In the genomic region with DNA sequence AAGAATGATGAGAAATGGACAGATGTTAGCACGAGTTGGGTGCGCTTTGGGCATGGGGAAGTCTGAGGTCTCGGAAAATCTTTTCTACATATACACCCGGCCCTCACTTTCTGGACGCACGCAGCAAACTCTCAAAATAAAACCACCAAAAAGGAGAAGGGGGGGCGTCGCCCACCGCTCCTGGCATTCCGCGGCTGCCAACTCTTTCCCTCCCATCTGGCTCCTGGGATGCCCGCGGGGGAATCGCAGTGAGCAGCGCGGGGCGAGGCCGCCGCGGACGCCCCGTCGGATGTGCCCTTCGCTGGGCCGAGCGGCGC, we compare ENCODE assay signal across 8 cellular contexts. TPM values are rescaled to one million over a fixed set of nuclear protein-coding genes. Genes with fewer than 3 reads are reported as not detected.
DNase-seq lines count a peak whose midpoint lies in the region; ATAC-seq lines count a peak whose summit lies in the region.

No MANE protein-coding gene starts in this region.

- H3K4me1 ChIP-seq in mucosa of rectum (ENCODE audit: control insufficient read depth in 2 of 2, insufficient read depth in 2 of 2, low read length in 2 of 2), result peaks cover 7 to 13% of the 10 kb centered on the region in 2 donors
- H3K4me1 ChIP-seq in aorta (ENCODE audit: control insufficient read depth in 1 of 2, insufficient read depth in 2 of 2, low read length in 2 of 2), result peaks cover 0 to 4% of the 10 kb centered on the region in 2 donors

- 1% methylated on average over 25 to 27 of the region's 27 CpGs for WGBS in aorta, 2 donors

- H3K27me3 ChIP-seq in mucosa of rectum (ENCODE audit: control insufficient read depth in 2 of 2, insufficient read depth in 2 of 2, low read length in 2 of 2) (peaks cover 6 to 7% of the 10 kb centered on the region in 2 donors), aorta (ENCODE audit: control insufficient read depth in 1 of 2, insufficient read depth in 2 of 2, low read length in 1 of 2) (no peaks in the 10 kb centered on the region)

- peak overlapping the region; percentile 99 for H3K27ac Mint-ChIP-seq in dendritic cell treated with granulocyte-macrophage colony-stimulating factor and Interleukin-4, amounts not matched to agents 40 ng/mL and 50 ng/mL, for 4 days

- peak overlapping the region; percentile 79 for H3K4me3 Mint-ChIP-seq in dendritic cell treated with granulocyte-macrophage colony-stimulating factor and Interleukin-4, amounts not matched to agents 40 ng/mL and 50 ng/mL, for 4 days

- H3K9me3 Mint-ChIP-seq in dendritic cell treated with granulocyte-macrophage colony-stimulating factor and Interleukin-4, amounts not matched to agents 40 ng/mL and 50 ng/mL, for 4 days, result no peaks in the 10 kb centered on the region

- H3K9ac ChIP-seq in mucosa of rectum (ENCODE audit: low read depth in 1 of 2, low read length in 2 of 2), result peak overlapping the region; percentile 8 to 79

- H3K27ac ChIP-seq in mucosa of rectum (ENCODE audit: low read depth in 2 of 2, low read length in 2 of 2), result peak overlapping the region; percentile 84 to 85
- H3K27ac ChIP-seq in aorta (ENCODE audit: low read depth in 1 of 2, low read length in 2 of 2), result peak overlapping the region; percentile 66 to 81

- intact Hi-C loops in Right ventricle myocardium inferior (cut with DNase I), result no loop called here
- intact Hi-C loops in cardiac septum (cut with DNase I), result loop anchor here (2.0 kb wide), 1 partner anchor 27 kb away; no protein-coding TSS in a partner anchor
- intact Hi-C loops in dendritic cell treated with granulocyte-macrophage colony-stimulating factor and Interleukin-4, amounts not matched to agents 40 ng/mL and 50 ng/mL, for 4 days (cut with micrococcal nuclease), result no loop called here
- intact Hi-C loops in aorta (cut with DNase I), result loop anchor here (2.0 to 5.0 kb wide), 2 partner anchors 42 to 71 kb away; no protein-coding TSS in a partner anchor

- H3K9me3 ChIP-seq in mucosa of rectum (ENCODE audit: control insufficient read depth in 2 of 2, low read length in 2 of 2), result no peaks in the 10 kb centered on the region
- H3K9me3 ChIP-seq in aorta (ENCODE audit: control insufficient read depth, low read length), result no peaks in the 10 kb centered on the region

- H3K36me3 ChIP-seq in mucosa of rectum (ENCODE audit: control insufficient read depth in 2 of 2, insufficient read depth in 2 of 2, low read length in 2 of 2) (no peaks in the 10 kb centered on the region), aorta (ENCODE audit: control insufficient read depth in 1 of 2, insufficient read depth in 2 of 2, low read length in 1 of 2) (no peaks in the 10 kb centered on the region)

- H3K36me3 Mint-ChIP-seq in dendritic cell treated with granulocyte-macrophage colony-stimulating factor and Interleukin-4, amounts not matched to agents 40 ng/mL and 50 ng/mL, for 4 days (ENCODE audit: low read depth), result no peaks in the 10 kb centered on the region

- H3K4me3 ChIP-seq in mucosa of rectum (ENCODE audit: low read length in 2 of 2) (peak overlapping the region; percentile 70), aorta (ENCODE audit: low read length in 2 of 2) (peak overlapping the region; percentile 71 to 79)

- DNase-seq in Right ventricle myocardium inferior (ENCODE audit: missing footprints), result no peak
- no peak for DNase-seq in cardiac septum (ENCODE audit: low spot score)
- peak; percentile 58 to 80 for DNase-seq in aorta
- no peak for DNase-seq in ecto neural progenitor cell (ENCODE audit: low spot score)
- no peak for DNase-seq in DMS153 (lab: John Stamatoyannopoulos, UW)

- ATAC-seq in Right ventricle myocardium inferior, result peak; percentile 29
- peak; percentile 57 for ATAC-seq in aorta (ENCODE audit: low FRiP score)
- no peak for ATAC-seq in HG02798 (IDR thresholded peaks at IDR 0.05; ENCODE audit: poor library complexity, unreplicated experiment)

- peaks cover 4% of the 10 kb centered on the region for H3K27me3 Mint-ChIP-seq in dendritic cell treated with granulocyte-macrophage colony-stimulating factor and Interleukin-4, amounts not matched to agents 40 ng/mL and 50 ng/mL, for 4 days

- peaks cover 36% of the 10 kb centered on the region for H3K4me1 Mint-ChIP-seq in dendritic cell treated with granulocyte-macrophage colony-stimulating factor and Interleukin-4, amounts not matched to agents 40 ng/mL and 50 ng/mL, for 4 days (ENCODE audit: low read depth)

RNA-seq across cellular contexts. Expression of gene IGFBP7, which starts 0.7 kb away (rescaled TPM):
- total RNA-seq in Right ventricle myocardium inferior, result 862 TPM
- total RNA-seq in cardiac septum, result 739 TPM
- 1,000 to 10,000 TPM; 2,521 to 2,714 TPM for total RNA-seq in aorta
- polyA plus RNA-seq in aorta, result 1,000 to 10,000 TPM; 2,886 to 5,050 TPM

Comparison
In these comparisons a context has a peak if more than half of its experiments do, and no peak if none do; other contexts are left out.
1. intact Hi-C loops: an anchor here in cardiac septum (2.0 kb wide) and aorta (2.0 to 5.0 kb wide); none called in Right ventricle myocardium inferior and dendritic cell treated with granulocyte-macrophage colony-stimulating factor and Interleukin-4, amounts not matched to agents 40 ng/mL and 50 ng/mL, for 4 days.
2. DNase-seq: peak in aorta (2 of 2); none in Right ventricle myocardium inferior (single experiment), cardiac septum (single experiment), ecto neural progenitor cell (single experiment) and DMS153 (single experiment).